In the genomic region with DNA sequence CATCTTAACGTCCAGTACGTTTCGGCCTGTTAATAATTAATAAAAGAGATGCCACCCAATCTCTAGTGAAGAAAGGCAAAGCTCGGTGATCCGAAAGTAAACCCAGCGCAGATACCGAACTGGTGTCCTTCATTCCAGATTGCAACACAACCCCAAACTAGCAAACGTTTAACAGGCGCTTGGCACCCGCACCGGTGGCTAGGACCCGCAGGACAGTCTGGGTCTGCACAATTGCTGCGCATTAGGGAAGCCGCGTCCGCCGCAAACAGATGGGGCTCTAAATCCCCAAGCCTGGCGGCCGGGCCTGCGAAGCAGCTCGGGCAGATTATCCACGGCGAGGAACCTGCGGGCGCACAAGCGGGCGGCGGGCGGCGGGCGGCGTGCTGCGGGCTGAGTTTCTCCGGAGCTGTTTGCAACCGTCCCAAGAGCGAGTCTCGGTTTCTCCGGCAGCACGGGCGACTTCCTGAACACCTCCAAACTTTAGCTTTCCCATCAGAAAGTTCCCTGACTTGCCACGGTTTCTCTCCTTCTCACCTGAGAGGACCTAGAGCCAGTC, we compare ENCODE assay signal across 8 cellular contexts.
DNase-seq lines count a peak whose midpoint lies in the region; ATAC-seq and TF ChIP-seq lines count a peak whose summit lies in the region.

No MANE protein-coding gene starts in this region.

- H3K36me3 ChIP-seq in MG63 (no peaks in the 10 kb centered on the region), esophagus (ENCODE audit: control insufficient read depth in 2 of 2, insufficient read depth in 2 of 2, low read length in 1 of 2) (no peaks in the 10 kb centered on the region), muscle layer of colon (ENCODE audit: insufficient read depth, low read length) (no peaks in the 10 kb centered on the region), thoracic aorta (no peaks in the 10 kb centered on the region)

- H3K4me3 ChIP-seq in MG63 (peak overlapping the region; percentile 64), esophagus (ENCODE audit: low read depth in 1 of 2, low read length in 2 of 2) (peak overlapping the region; percentile 82 to 93), muscle layer of colon (ENCODE audit: low read depth in 1 of 2, low read length in 2 of 2) (peak overlapping the region; percentile 68 to 81), thoracic aorta (peak overlapping the region; percentile 81)

- peak; percentile 19 for DNase-seq in ELR (ENCODE audit: low read depth)
- peak; percentile 62 for DNase-seq in MG63
- DNase-seq in activated CD8-positive, alpha-beta memory T cell treated with anti-CD3 and anti-CD28 coated beads, Interleukin-2, amount 50 U/mL, for 4 hours = peak; percentile 50
- DNase-seq in thoracic aorta (ENCODE audit: low spot score) = no peak
- DNase-seq in NCI-H1048 (lab: John Stamatoyannopoulos, UW) = no peak
- no peak for DNase-seq in NOMO-1 treated with dmso at 0.1 percent for 144 hours (lab: John Stamatoyannopoulos, UW; ENCODE audit: unreplicated experiment)

- no peak for ATAC-seq in thoracic aorta (ENCODE audit: insufficient number of reproducible peaks, low FRiP score, low read depth)

- no peaks in the 10 kb centered on the region for H3K4me1 ChIP-seq in esophagus (ENCODE audit: control insufficient read depth in 2 of 2, insufficient read depth in 2 of 2, low read length in 1 of 2)
- H3K4me1 ChIP-seq in muscle layer of colon (ENCODE audit: insufficient read depth, low read length) = peaks cover 14% of the 10 kb centered on the region
- peaks cover 3 to 10% of the 10 kb centered on the region in 2 donors for H3K4me1 ChIP-seq in thoracic aorta (ENCODE audit: control insufficient read depth in 1 of 2, low read depth in 2 of 2)

- peak overlapping the region; percentile 28 for H3K9ac ChIP-seq in muscle layer of colon (ENCODE audit: low read length)

- H3K27me3 ChIP-seq in MG63 (peaks cover 15% of the 10 kb centered on the region), esophagus (ENCODE audit: control insufficient read depth in 1 of 2, insufficient read depth in 2 of 2, low read length in 2 of 2) (no peaks in the 10 kb centered on the region), muscle layer of colon (ENCODE audit: control insufficient read depth in 1 of 2, insufficient read depth in 2 of 2, low read length in 2 of 2) (no peaks in the 10 kb centered on the region), thoracic aorta (replicated peaks; ENCODE audit: insufficient read depth) (no peaks in the 10 kb centered on the region)

- WGBS in esophagus, 2 donors = 2 to 3% methylated on average over 40 to 41 of the region's 41 CpGs

- TF ChIP-seq CTCF in thoracic aorta (IDR thresholded peaks at IDR 0.05) = peak; percentile 9

- H3K9me3 ChIP-seq in MG63 (no peaks in the 10 kb centered on the region), esophagus (ENCODE audit: control insufficient read depth in 2 of 2, insufficient read depth in 1 of 2, low read depth in 1 of 2, low read length in 1 of 2) (no peaks in the 10 kb centered on the region), muscle layer of colon (ENCODE audit: low read length) (no peaks in the 10 kb centered on the region), thoracic aorta (no peaks in the 10 kb centered on the region)

- H3K27ac ChIP-seq in esophagus (ENCODE audit: low read depth in 2 of 2, low read length in 1 of 2) (peak overlapping the region; percentile 91 to 93), muscle layer of colon (ENCODE audit: low read depth, low read length) (peak overlapping the region; percentile 94), thoracic aorta (peak overlapping the region; percentile 64 to 68)

Comparison
In these comparisons a context has a peak if more than half of its experiments do, and no peak if none do; other contexts are left out.
1. DNase-seq: peak in ELR (single experiment), MG63 (single experiment) and activated CD8-positive, alpha-beta memory T cell treated with anti-CD3 and anti-CD28 coated beads, Interleukin-2, amount 50 U/mL, for 4 hours (single experiment); none in thoracic aorta (single experiment), NCI-H1048 (single experiment) and NOMO-1 treated with dmso at 0.1 percent for 144 hours (single experiment).
2. Peak in every context shown above with its lines, with median percentiles within 50 percentile points of each other: H3K4me3 ChIP-seq and H3K27ac ChIP-seq.